In the genomic region with DNA sequence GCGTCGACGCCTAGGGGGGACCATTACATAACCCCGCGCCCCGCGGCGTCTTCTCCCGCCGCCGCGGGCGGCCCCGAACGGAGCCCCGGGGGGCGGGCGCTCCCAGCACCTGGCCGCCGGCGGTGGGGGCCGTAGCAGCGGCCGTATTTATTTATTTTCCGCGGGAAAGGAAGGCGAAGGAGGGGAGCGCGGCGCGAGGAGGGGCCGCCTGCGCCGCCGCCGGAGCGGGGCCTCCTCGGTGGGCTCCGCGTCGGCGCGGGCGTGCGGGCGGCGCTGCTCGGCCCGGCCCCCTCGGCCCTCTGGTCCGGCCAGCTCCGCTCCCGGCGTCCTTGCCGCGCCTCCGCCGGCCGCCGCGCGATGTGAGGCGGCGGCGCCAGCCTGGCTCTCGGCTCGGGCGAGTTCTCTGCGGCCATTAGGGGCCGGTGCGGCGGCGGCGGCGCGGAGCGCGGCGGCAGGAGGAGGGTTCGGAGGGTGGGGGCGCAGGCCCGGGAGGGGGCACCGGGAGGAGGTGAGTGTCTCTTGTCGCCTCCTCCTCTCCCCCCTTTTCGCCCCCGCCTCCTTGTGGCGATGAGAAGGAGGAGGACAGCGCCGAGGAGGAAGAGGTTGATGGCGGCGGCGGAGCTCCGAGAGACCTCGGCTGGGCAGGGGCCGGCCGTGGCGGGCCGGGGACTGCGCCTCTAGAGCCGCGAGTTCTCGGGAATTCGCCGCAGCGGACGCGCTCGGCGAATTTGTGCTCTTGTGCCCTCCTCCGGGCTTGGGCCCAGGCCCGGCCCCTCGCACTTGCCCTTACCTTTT, we compare ENCODE assay signal across 8 cellular contexts. TPM values are rescaled to one million over a fixed set of nuclear protein-coding genes. Genes with fewer than 3 reads are reported as not detected.
A peak's percentile ranks its signal among the peaks of the same experiment; 100 is the strongest.
DNase-seq lines count a peak whose midpoint lies in the region; ATAC-seq, FAIRE-seq and TF ChIP-seq lines count a peak whose summit lies in the region.

EP300 (plus strand) TSS at position 570 of the 795 bp plus-strand sequence. CDS start 413 bp downstream, outside the sequence.

- no peak within 1 kb of the TSS for H2BK12ac ChIP-seq in H1 (ENCODE audit: low read depth, low read length)

- H3K36me3 ChIP-seq in H1 (ENCODE audit: control insufficient read depth in 2 of 4, insufficient read depth in 4 of 4, low read length in 3 of 4), result peaks cover 0 to 3% (median 0%) of the 10 kb centered on the region in 4 experiments; a peak in 1 of 8 replicates

- FAIRE-seq in H1 (lab: Jason Lieb, UNC), result no peak

- H3K9ac ChIP-seq in H1 (replicated peaks in 1 of 4; ENCODE audit: extremely low read depth in 1 of 4, low read depth in 3 of 4, low read length in 3 of 4), result peak within 1 kb of the TSS; percentile 96 to 100 (median 99)

- TF ChIP-seq POLR2A in H1 (IDR thresholded peaks at IDR 0.05; ENCODE audit: control extremely low read depth in 1 of 2, low read depth in 2 of 2, low read length in 2 of 2), result peak; percentile 69 to 90

- peaks cover 45 to 49% of the 10 kb centered on the region in 2 experiments for H3K79me2 ChIP-seq in H1 (ENCODE audit: control insufficient read depth in 1 of 2, insufficient read depth in 2 of 2, low read length in 2 of 2)

- TF ChIP-seq CTCF in H1 (IDR thresholded peaks at IDR 0.05; ENCODE audit: control extremely low read depth in 1 of 3, insufficient read depth in 1 of 3, low read depth in 1 of 3, low read length in 3 of 3), result peak in 1 of 3 experiments; percentile 7; a peak in 2 of 4 replicates

- no peaks in the 10 kb centered on the region for H3K9me3 ChIP-seq in H1 (ENCODE audit: insufficient read depth in 2 of 2, low read depth in 1 of 2, low read length in 1 of 2)

- peaks cover 0 to 3% (median 0%) of the 10 kb centered on the region in 4 experiments; a peak in 3 of 7 replicates for H3K4me1 ChIP-seq in H1 (replicated peaks in 1 of 4; ENCODE audit: control insufficient read depth in 3 of 4, insufficient read depth in 4 of 4, low read length in 3 of 4)

- peak within 1 kb of the TSS; percentile 81 to 93 (median 87) for H3K4me3 ChIP-seq in H1 (ENCODE audit: extremely low read depth in 1 of 4, insufficient read depth in 2 of 4, low read depth in 3 of 4, low read length in 4 of 4)

- 1% methylated on average over 18 of the region's 112 CpGs; no CpG with 5 or more reads in 1 of the 2 experiments for WGBS in H1 (ENCODE audit: extremely low coverage in 1 of 2, insufficient coverage in 1 of 2, insufficient read length in 1 of 2, insufficient replicate concordance in 2 of 2, low coverage in 1 of 2, low lambda C conversion rate in 2 of 2, missing lambda C conversion rate in 1 of 2), 2 experiments

- no peaks in the 10 kb centered on the region; the same call in 1 of the 2 replicates for H3K23me2 ChIP-seq in H1 (ENCODE audit: low read depth, low read length)

- no peaks in the 10 kb centered on the region for H3K27me3 ChIP-seq in H1 (replicated peaks in 1 of 4; ENCODE audit: control insufficient read depth in 3 of 4, extremely low read depth in 1 of 4, insufficient read depth in 3 of 4, low read length in 3 of 4)

- POLR2A ChIA-PET in H1 (lab: Charles Lee; ENCODE audit: partially characterized antibody), result interaction anchor here (0.6 to 6.5 kb wide), 20 partner anchors 10 to 356 kb away, joined by 3 to 59 read pairs (median 4); partner anchors contain the start of gene RBX1

- peak within 1 kb of the TSS; percentile 100 for H3K27ac ChIP-seq in H1 (ENCODE audit: low read depth, low read length)

- no peaks in the 10 kb centered on the region for H3K79me1 ChIP-seq in H1 (ENCODE audit: low read depth, low read length)

- H2AFZ ChIP-seq in H1 (ENCODE audit: low read length), result no peak within 1 kb of the TSS

- peak within 1 kb of the TSS; percentile 100 for H4K91ac ChIP-seq in H1 (replicated peaks; ENCODE audit: insufficient read length, low read length)

- ATAC-seq in GM18867 (IDR thresholded peaks at IDR 0.05; ENCODE audit: unreplicated experiment), result peak; percentile 44
- peak; percentile 39 for ATAC-seq in HG03108 (IDR thresholded peaks at IDR 0.05; ENCODE audit: unreplicated experiment)

- TF ChIP-seq RAD21 in H1 (IDR thresholded peaks at IDR 0.05 in 1 of 2, conservative IDR thresholded peaks at IDR 0.05 in 1 of 2; ENCODE audit: low read depth in 2 of 2, low read length in 2 of 2), result no peak

- peak within 1 kb of the TSS; percentile 83 to 84 for H3K4me2 ChIP-seq in H1 (ENCODE audit: insufficient read depth in 1 of 2, low read depth in 2 of 2, low read length in 2 of 2)

- peak within 1 kb of the TSS; percentile 95 for H3K18ac ChIP-seq in H1 (ENCODE audit: extremely low read depth, low read length)

- CTCF ChIA-PET in H1 (lab: Charles Lee; ENCODE audit: partially characterized antibody), result interaction anchor here (0.6 to 2.5 kb wide), 3 partner anchors 164 to 192 kb away, joined by 4 to 9 read pairs (median 4); no protein-coding TSS in a partner anchor

- DNase-seq in AG20443 (ENCODE audit: low spot score), result peak; percentile 84
- peak; percentile 21 for DNase-seq in NK-92 (lab: John Stamatoyannopoulos, UW; ENCODE audit: unreplicated experiment)
- peak; percentile 40 to 55 (median 50) for DNase-seq in activated CD8-positive, alpha-beta memory T cell treated with anti-CD3 and anti-CD28 coated beads for 48 hours (ENCODE audit: low read depth in 2 of 3, low spot score in 2 of 3)
- DNase-seq in H1 (ENCODE audit: low read depth in 1 of 2, low spot score in 2 of 2), result peak in 1 of 2 experiments; percentile 72
- peak; percentile 94 for DNase-seq in mesenteric fat pad (ENCODE audit: low spot score)
- DNase-seq in stimulated activated CD8-positive, alpha-beta memory T cell treated with anti-CD3 and anti-CD28 coated beads, Interleukin-15, amount 100 ng/mL, for 24 hours (ENCODE audit: low read depth), result peak; percentile 55

- H2BK120ac ChIP-seq in H1 (replicated peaks; ENCODE audit: low read depth, low read length), result peak within 1 kb of the TSS; percentile 90

- peak within 1 kb of the TSS; percentile 94 for H3K4ac ChIP-seq in H1 (replicated peaks; ENCODE audit: insufficient read length, low read depth, low read length)

- H2AK5ac ChIP-seq in H1 (ENCODE audit: low read depth, low read length), result peak within 1 kb of the TSS; percentile 88; the same call in 1 of the 2 replicates

- peak within 1 kb of the TSS; percentile 99 for H3K56ac ChIP-seq in H1 (replicated peaks; ENCODE audit: insufficient read length, low read depth, low read length)

- H4K20me1 ChIP-seq in H1 (replicated peaks in 1 of 2; ENCODE audit: control insufficient read depth in 1 of 2, insufficient read depth in 2 of 2, low read length in 2 of 2), result peaks cover 12 to 32% of the 10 kb centered on the region in 2 experiments

- peak within 1 kb of the TSS; percentile 100 for H2BK5ac ChIP-seq in H1 (ENCODE audit: low read depth, low read length)

- TF ChIP-seq EP300 in H1 (IDR thresholded peaks at IDR 0.05; ENCODE audit: borderline replicate concordance in 1 of 2, low read depth in 2 of 2, low read length in 2 of 2), result no peak

- H4K8ac ChIP-seq in H1 (ENCODE audit: extremely low read depth, insufficient read depth, low read length), result peak within 1 kb of the TSS; percentile 100; the same call in 1 of the 2 replicates

- H2BK15ac ChIP-seq in H1 (ENCODE audit: low read length), result no peak within 1 kb of the TSS

- peak within 1 kb of the TSS; percentile 10 for H3K14ac ChIP-seq in H1 (ENCODE audit: insufficient read length)

- peak within 1 kb of the TSS; percentile 98 for H4K5ac ChIP-seq in H1 (ENCODE audit: insufficient read length, low read depth, low read length)

- no peak within 1 kb of the TSS for H3K23ac ChIP-seq in H1 (ENCODE audit: insufficient read length)

- H2BK20ac ChIP-seq in H1 (ENCODE audit: low read length), result no peak within 1 kb of the TSS

TF ChIP-seq in H1, 55 proteins besides CTCF, POLR2A, EP300 and RAD21:
- TF ChIP-seq TAF1 (IDR thresholded peaks at IDR 0.05; ENCODE audit: low read depth, low read length) (peak; percentile 69), E2F6 (IDR thresholded peaks at IDR 0.05) (no peak), NANOG (IDR thresholded peaks at IDR 0.05; ENCODE audit: insufficient read depth, low read depth, low read length, poor library complexity, severe bottlenecking) (no peak), TAF7 (optimal IDR thresholded peaks at IDR 0.05; ENCODE audit: borderline replicate concordance, low read depth, low read length) (peak; percentile 71), POLR2AphosphoS5 (IDR thresholded peaks at IDR 0.05; ENCODE audit: low read depth, low read length) (peak; percentile 80), YY1 (IDR thresholded peaks at IDR 0.05; ENCODE audit: low read depth, low read length) (peak; percentile 16; the same call in 1 of the 2 replicates), SIN3A (conservative IDR thresholded peaks at IDR 0.05 in 1 of 2, IDR thresholded peaks at IDR 0.05 in 1 of 2; ENCODE audit: low read depth in 1 of 2, low read length in 2 of 2) (peak in 1 of 2 experiments; percentile 36; a peak in 1 of 4 replicates)

RNA-seq across cellular contexts. Expression of gene EP300, which starts in this region (rescaled TPM):
- total RNA-seq in H1 (2021; fragmentation: NEBNext Ultra II Directional; extraction: Animal tissue kit (Norgen Biotek cat#: 25700)), result 106 and 109 TPM in 2 replicates
- 39.5 and 62.6 TPM in 2 replicates for polyA plus RNA-seq in H1 (2011; rRNA removed)
- 27.1 TPM for polyA plus RNA-seq in H1 (2011; cell fraction: cytosol; rRNA removed)
- 99.3 TPM for polyA plus RNA-seq in H1 (2011; cell fraction: nucleus; rRNA removed)
- 63.1 to 84.7 TPM (median 69.5 TPM) in 4 replicates for polyA plus RNA-seq in H1 (2012, experiment 1 of 2)
- 4.9 TPM for polyA plus RNA-seq in H1 (2012, experiment 2 of 2)
- polyA plus RNA-seq in H1 (2013, experiment 1 of 2), result 34.6 TPM
- polyA plus RNA-seq in H1 (2013, experiment 2 of 2), result 32.0 TPM
- polyA minus RNA-seq in H1 (2011; rRNA and poly(A)+ RNA removed), result 144 and 149 TPM in 2 replicates
- polyA minus RNA-seq in H1 (2011; cell fraction: cytosol; rRNA and poly(A)+ RNA removed), result 76.2 TPM
- 129 TPM for polyA minus RNA-seq in H1 (2011; cell fraction: nucleus; rRNA and poly(A)+ RNA removed)
- total RNA-seq in mesenteric fat pad, result 61.1 TPM
